Comparison of ENCODE assay signal across 8 cellular contexts in the genomic region with DNA sequence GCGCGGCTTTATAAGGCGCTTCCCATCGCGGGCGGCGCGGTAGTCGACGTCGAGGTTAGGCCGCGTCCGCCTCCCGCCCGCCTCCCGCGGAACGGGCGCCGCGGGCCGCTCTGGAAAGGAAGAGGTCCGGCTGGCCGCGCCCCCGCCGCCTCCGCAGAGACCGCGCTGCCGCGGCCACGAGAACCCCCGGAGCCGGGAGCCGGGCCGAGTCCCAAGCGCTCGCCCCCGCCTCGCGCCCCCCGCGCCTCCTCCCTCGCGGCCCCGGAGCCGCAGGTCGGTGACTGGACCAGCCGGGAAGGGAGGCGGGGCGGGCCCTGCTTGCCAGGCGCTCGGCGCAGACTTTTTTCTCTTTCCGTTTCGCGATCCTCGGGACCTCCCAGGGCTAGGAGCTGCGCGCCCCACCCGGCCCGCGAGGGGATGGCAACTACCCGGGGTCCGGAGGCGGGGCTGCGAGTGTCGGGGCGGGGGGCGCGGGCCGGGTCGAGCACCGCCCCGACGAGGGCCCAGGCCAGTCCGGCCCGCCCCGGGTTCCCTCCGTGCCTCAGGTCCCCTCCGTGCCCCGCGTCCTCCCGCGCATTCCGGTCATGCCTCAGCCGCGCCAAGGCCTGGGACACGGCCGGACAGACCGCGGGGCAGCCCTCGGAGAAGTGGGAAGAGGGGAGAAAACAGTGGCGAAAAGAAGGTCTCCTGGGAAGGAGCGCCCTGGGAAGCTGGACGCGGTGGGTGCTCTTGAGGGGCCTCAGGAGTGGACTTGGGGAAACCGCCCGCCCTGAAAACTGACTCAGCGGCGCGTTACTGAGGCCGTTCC. TPM values are rescaled to one million over a fixed set of nuclear protein-coding genes. Genes with fewer than 3 reads are reported as not detected.
DNase-seq lines count a peak whose midpoint lies in the region; ATAC-seq and TF ChIP-seq lines count a peak whose summit lies in the region.

No MANE protein-coding gene starts in this region.

- no peaks in the 10 kb centered on the region for H3K9me2 ChIP-seq in HCT116 (ENCODE audit: insufficient read depth)

- RAD21 ChIA-PET in HCT116 (lab: Charles Lee; ENCODE audit: low non-redundant PET in 1 of 2, low total read pairs in 2 of 2, uncharacterized antibody in 2 of 2, unreplicated experiment in 2 of 2) = no interaction called here

- peak overlapping the region; percentile 88 for H3K27ac Mint-ChIP-seq in dendritic cell treated with granulocyte-macrophage colony-stimulating factor and Interleukin-4, amounts not matched to agents 40 ng/mL and 50 ng/mL, for 4 days

- H3K4me2 ChIP-seq in HCT116 (ENCODE audit: low read length) = peak overlapping the region; percentile 95

- TF ChIP-seq POLR2A in HCT116 (IDR thresholded peaks at IDR 0.05; ENCODE audit: borderline replicate concordance, extremely low read depth, insufficient read depth, insufficient read length) = no peak

- CTCF ChIA-PET in HCT116 (lab: Charles Lee) = no interaction called here

- H3K4me3 ChIP-seq in GM12865 (ENCODE audit: low read depth, low read length) = peak overlapping the region; percentile 37
- H3K4me3 ChIP-seq in HCT116 (replicated peaks in 1 of 2; ENCODE audit: low read depth in 1 of 2, low read length in 2 of 2) = peak overlapping the region; percentile 47 to 65
- peak overlapping the region; percentile 66 to 79 for H3K4me3 ChIP-seq in left lung

- intact Hi-C loops in HCT116 (cut with micrococcal nuclease) (no loop called here), left lung (cut with DNase I) (no loop called here)
- intact Hi-C loops in dendritic cell treated with granulocyte-macrophage colony-stimulating factor and Interleukin-4, amounts not matched to agents 40 ng/mL and 50 ng/mL, for 4 days (cut with micrococcal nuclease) = loop anchor here (2.0 kb wide), 1 partner anchor 97 kb away; a partner anchor contains a TSS

- peaks cover 44% of the 10 kb centered on the region for H3K27me3 Mint-ChIP-seq in dendritic cell treated with granulocyte-macrophage colony-stimulating factor and Interleukin-4, amounts not matched to agents 40 ng/mL and 50 ng/mL, for 4 days

- TF ChIP-seq CTCF in GM12865 (IDR thresholded peaks at IDR 0.05; ENCODE audit: insufficient read depth, low read depth, low read length, missing control alignments) (peak; percentile 39), HCT116 (IDR thresholded peaks at IDR 0.05 in 2 of 3, conservative IDR thresholded peaks at IDR 0.05 in 1 of 3; ENCODE audit: borderline replicate concordance in 1 of 3, insufficient read depth in 1 of 3, low read depth in 2 of 3, low read length in 2 of 3) (no peak), left lung (IDR thresholded peaks at IDR 0.05) (peak; percentile 34 to 52)

- H4K20me1 ChIP-seq in HCT116 (ENCODE audit: insufficient read depth) = no peaks in the 10 kb centered on the region

- H3K27me3 ChIP-seq in HCT116 (ENCODE audit: insufficient read depth, low read length) = no peaks in the 10 kb centered on the region
- peaks cover 0 to 52% of the 10 kb centered on the region in 2 donors for H3K27me3 ChIP-seq in left lung

- H3K27ac ChIP-seq in HCT116 (ENCODE audit: low read depth, low read length) (peak overlapping the region; percentile 46; the same call in 1 of the 2 replicates), left lung (peak overlapping the region; percentile 92 to 98)

- peaks cover 12 to 47% of the 10 kb centered on the region in 2 experiments; a peak in 3 of 4 replicates for H3K4me1 ChIP-seq in HCT116 (ENCODE audit: control insufficient read depth in 1 of 2, insufficient read depth in 2 of 2, low read length in 2 of 2)
- peaks cover 14 to 43% of the 10 kb centered on the region in 2 donors for H3K4me1 ChIP-seq in left lung

- no TSS peak for BruUV-seq in HCT116 (replicated peaks; lab: Mats Ljungman, UMichigan)

- H3K4me1 Mint-ChIP-seq in dendritic cell treated with granulocyte-macrophage colony-stimulating factor and Interleukin-4, amounts not matched to agents 40 ng/mL and 50 ng/mL, for 4 days (ENCODE audit: low read depth) = peaks cover 46% of the 10 kb centered on the region

- peak overlapping the region; percentile 68 for H3K9ac ChIP-seq in HCT116 (ENCODE audit: low read length)

- POLR2A ChIA-PET in HCT116 (lab: Charles Lee) = no interaction called here

- ATAC-seq in HCT116 (peak; percentile 69), left lung (peak; percentile 70)

- H3K36me3 ChIP-seq in HCT116 (ENCODE audit: control insufficient read depth in 1 of 2, insufficient read depth in 2 of 2, low read length in 2 of 2) (no peaks in the 10 kb centered on the region), left lung (no peaks in the 10 kb centered on the region)

- no peaks in the 10 kb centered on the region for H3K9me3 Mint-ChIP-seq in dendritic cell treated with granulocyte-macrophage colony-stimulating factor and Interleukin-4, amounts not matched to agents 40 ng/mL and 50 ng/mL, for 4 days

- H3K79me2 ChIP-seq in HCT116 (ENCODE audit: insufficient read depth, low read length) = peaks cover 11% of the 10 kb centered on the region; the same call in 1 of the 2 replicates

- DNase-seq in GM12865 (ENCODE audit: low read depth) = peak; percentile 75
- peak; percentile 24 for DNase-seq in HCT116 (ENCODE audit: low read depth, low spot score)
- DNase-seq in NCI-H146 (lab: John Stamatoyannopoulos, UW) = peak; percentile 63
- peak; percentile 30 to 33 for DNase-seq in activated CD4-positive, alpha-beta T cell treated with anti-CD3 and anti-CD28 coated beads, Interleukin-2, amount 50 U/mL, for 24 hours (ENCODE audit: low read depth in 1 of 2, low spot score in 1 of 2)
- peak; percentile 88 to 93 for DNase-seq in left lung
- peak; percentile 71 to 74 for DNase-seq in stimulated activated CD4-positive, alpha-beta T cell treated with anti-CD3 and anti-CD28 coated beads, Interleukin-2, amount 100 ng/mL, for 24 hours
- DNase-seq in DMS153 treated with DMSO at 0.1 percent for 48 hours (lab: John Stamatoyannopoulos, UW; ENCODE audit: unreplicated experiment) = no peak

- no peaks in the 10 kb centered on the region for H3K9me3 ChIP-seq in HCT116 (ENCODE audit: control insufficient read depth in 1 of 2, insufficient read depth in 1 of 2, low read depth in 1 of 2, low read length in 2 of 2)
- no peaks in the 10 kb centered on the region for H3K9me3 ChIP-seq in left lung

- H3K36me3 Mint-ChIP-seq in dendritic cell treated with granulocyte-macrophage colony-stimulating factor and Interleukin-4, amounts not matched to agents 40 ng/mL and 50 ng/mL, for 4 days (ENCODE audit: low read depth) = peaks cover 33% of the 10 kb centered on the region

- no peak for TF ChIP-seq RAD21 in HCT116 (IDR thresholded peaks at IDR 0.05; ENCODE audit: low read depth)

- H3K4me3 Mint-ChIP-seq in dendritic cell treated with granulocyte-macrophage colony-stimulating factor and Interleukin-4, amounts not matched to agents 40 ng/mL and 50 ng/mL, for 4 days = peak overlapping the region; percentile 82

- peak overlapping the region; percentile 61 for H2AFZ ChIP-seq in HCT116 (ENCODE audit: low read depth, low read length, poor library complexity, severe bottlenecking)

TF ChIP-seq in HCT116, 20 proteins besides CTCF, POLR2A, EP300 and RAD21:
- peak; percentile 77 for TF ChIP-seq ZFX (IDR thresholded peaks at IDR 0.05)
- TF ChIP-seq POLR2AphosphoS5 (IDR thresholded peaks at IDR 0.05; ENCODE audit: low read depth, low read length) = peak; percentile 54
- TF ChIP-seq SIN3A (IDR thresholded peaks at IDR 0.05; ENCODE audit: low read depth) = no peak
- TF ChIP-seq, protein P1, sequence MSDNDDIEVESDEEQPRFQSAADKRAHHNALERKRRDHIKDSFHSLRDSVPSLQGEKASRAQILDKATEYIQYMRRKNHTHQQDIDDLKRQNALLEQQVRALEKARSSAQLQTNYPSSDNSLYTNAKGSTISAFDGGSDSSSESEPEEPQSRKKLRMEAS (IDR thresholded peaks at IDR 0.05) = peak; percentile 9; the same call in 1 of the 2 replicates
- no peak for TF ChIP-seq FOSL1 (IDR thresholded peaks at IDR 0.05; ENCODE audit: low read depth)
- TF ChIP-seq EGR1 (IDR thresholded peaks at IDR 0.05; ENCODE audit: low read depth) = peak; percentile 62

RNA-seq across cellular contexts. Expression of a gene that starts 0.4 kb away (rescaled TPM):
- 6.3 TPM for total RNA-seq in HCT116 (2021; ENCODE audit: unreplicated experiment)
- polyA plus RNA-seq in HCT116 (2012) = 7.5 and 8.1 TPM in 2 replicates
- 10 to 100 TPM; 49.9 to 50.8 TPM for total RNA-seq in left lung

Comparison
In these comparisons a context has a peak if more than half of its experiments do, and no peak if none do; other contexts are left out.
1. CTCF ChIP-seq: peak in GM12865 (single experiment) and left lung (2 of 2); none in HCT116 (0 of 3).
2. Peak in every context shown above with its lines, with median percentiles within 50 percentile points of each other: H3K4me3 ChIP-seq.